In the genomic region with DNA sequence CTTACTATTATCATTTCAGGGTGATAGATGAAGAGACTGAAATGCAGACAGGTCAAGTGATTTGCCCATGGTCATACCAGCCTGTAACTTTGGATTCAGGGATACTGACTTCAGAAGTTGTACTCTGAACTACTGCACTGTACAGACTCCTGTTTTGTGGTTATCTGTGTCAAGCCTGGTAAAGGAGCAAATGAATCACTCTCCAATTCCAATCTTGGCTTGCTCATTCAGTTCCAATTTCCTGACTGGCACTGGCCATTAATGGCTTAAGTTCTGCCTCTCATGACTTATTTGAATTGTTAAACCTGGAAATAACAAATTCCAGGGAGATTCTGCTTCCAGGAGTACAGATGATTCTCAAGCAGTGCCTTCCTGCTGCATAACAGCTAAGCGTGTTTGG, we compare ENCODE assay signal across 23 cellular contexts. TPM values are rescaled to one million over a fixed set of nuclear protein-coding genes. Genes with fewer than 3 reads are reported as not detected.
DNase-seq lines count a peak whose midpoint lies in the region; ATAC-seq, FAIRE-seq and TF ChIP-seq lines count a peak whose summit lies in the region.
"Had no signal": no experiment of that assay in that cellular context is flagged by ENCODE, and none has a peak within 500 bp of the region (broad histone marks: within the 10 kb centered on the region; RNA-seq: fewer than 3 reads in every experiment).

No MANE protein-coding gene starts in this region.

- ATAC-seq in GM18861 (IDR thresholded peaks at IDR 0.05; ENCODE audit: unreplicated experiment) = no peak
- no peak for ATAC-seq in GM21619 (IDR thresholded peaks at IDR 0.05; ENCODE audit: unreplicated experiment)
- ATAC-seq: GM12878, Panc1 had no signal

- H3K27me3 ChIP-seq in bronchial epithelial cell (ENCODE audit: control insufficient read depth, insufficient read depth, low read length) = no peaks in the 10 kb centered on the region
- H3K27me3 ChIP-seq in kidney epithelial cell (ENCODE audit: control insufficient read depth, insufficient read depth, low read length) = no peaks in the 10 kb centered on the region
- H3K27me3 ChIP-seq: BLaER1, SJCRH30 had no signal

- FAIRE-seq in RCC 7860 (lab: Jason Lieb, UNC) = peak; percentile 49
- FAIRE-seq in bronchial epithelial cell (lab: Jason Lieb, UNC) = no peak
- no peak for FAIRE-seq in D721Med (lab: Jason Lieb, UNC)
- FAIRE-seq: GM12878 had no signal

- no peak for TF ChIP-seq CTCF in bronchial epithelial cell (IDR thresholded peaks at IDR 0.05; ENCODE audit: insufficient read depth, low read length, severe bottlenecking)
- TF ChIP-seq CTCF in kidney epithelial cell (IDR thresholded peaks at IDR 0.05; ENCODE audit: insufficient read depth, low read length, poor library complexity, severe bottlenecking) = no peak
- TF ChIP-seq CTCF in D721Med (IDR thresholded peaks at IDR 0.05; ENCODE audit: insufficient read depth, missing control alignments) = no peak

- DNase-seq in RCC 7860 (ENCODE audit: low spot score) (peak; percentile 52), bronchial epithelial cell (ENCODE audit: low read depth) (peak; percentile 9), kidney epithelial cell (ENCODE audit: low read depth) (peak; percentile 19), KG1 (lab: John Stamatoyannopoulos, UW) (no peak), D721Med (ENCODE audit: insufficient read length, low spot score) (no peak)
- DNase-seq: CD4-positive, alpha-beta T cell; COR-L47; DMS 273 treated with DMSO at 0.1 percent for 48 hours; DMS79 treated with DMSO at 0.1 percent for 48 hours; GOT3; HCEC 1CT; KBM-7; NCI-H1105; NCI-H146; NCI-H2029; NCI-H524 treated with DMSO at 0.1 percent for 48 hours; SJCRH30 had no signal

- H3K36me3 ChIP-seq in bronchial epithelial cell (ENCODE audit: control insufficient read depth, insufficient read depth, low read length) = no peaks in the 10 kb centered on the region
- H3K36me3 ChIP-seq in kidney epithelial cell (ENCODE audit: control insufficient read depth, insufficient read depth, low read length) = no peaks in the 10 kb centered on the region
- H3K36me3 ChIP-seq: BLaER1, SJCRH30 had no signal

- no peak overlapping the region for H3K4me3 ChIP-seq in bronchial epithelial cell (ENCODE audit: low read depth, low read length)
- H3K4me3 ChIP-seq in kidney epithelial cell (ENCODE audit: low read depth, low read length) = no peak overlapping the region
- H3K4me3 ChIP-seq: BLaER1, GM12878, SJCRH30 had no signal

RNA-seq across cellular contexts. Expression of gene PLD5, which starts 45.4 kb away (rescaled TPM):
- under 0.01 TPM in 1 of 2 replicates, not detected in the other for total RNA-seq in bronchial epithelial cell
- total RNA-seq in kidney epithelial cell = 0.89 and 1.9 TPM in 2 replicates
- total RNA-seq: CD4-positive, alpha-beta T cell; GM12878; HT-29 had no signal

Comparison
In these comparisons a context has a peak if more than half of its experiments do, and no peak if none do; other contexts are left out.
1. DNase-seq: peak in RCC 7860 (single experiment), bronchial epithelial cell (single experiment) and kidney epithelial cell (single experiment); none in KG1 (single experiment) and D721Med (single experiment).